Comparison of ENCODE assay signal across 23 cellular contexts in genomic region chr5:7705736-7706135, GRCh38.
"Had no signal": no experiment of that assay in that cellular context is flagged by ENCODE, and none has a peak within 500 bp of the region (broad histone marks: within the 10 kb centered on the region; RNA-seq: fewer than 3 reads in every experiment).

No MANE protein-coding gene starts in this region.

- FAIRE-seq: HepG2, RCC 7860 had no signal

- H3K36me3 ChIP-seq: MG63, SJSA1 had no signal

- H3K27ac ChIP-seq: SJSA1, SK-N-MC had no signal

- H3K4me1 ChIP-seq: SJSA1 had no signal

- H3K27me3 ChIP-seq: MG63, SJSA1 had no signal

- ATAC-seq: HepG2 had no signal

- H3K4me3 ChIP-seq: MG63, SJSA1, SK-N-MC had no signal

- DNase-seq: IMR-90, Karpas-422, KG1, MG63, NCI-H1092, NCI-H1105 treated with DMSO at 0.1 percent for 48 hours, NCI-H1417 treated with DMSO at 0.1 percent for 48 hours, NCI-H146, NCI-H1694 treated with DMSO at 0.1 percent for 48 hours, NCI-H1930, NCI-H2081, NCI-H2107, NCI-H2227 treated with DMSO at 0.1 percent for 48 hours, NCI-H524, NCI-H526 treated with DMSO at 0.1 percent for 48 hours, NCI-H748 treated with DMSO at 0.1 percent for 48 hours, Right ventricle myocardium superior, RPMI8226, SIG-M5 had no signal
